ENCODE assay signal across 32 cellular contexts in genomic region chr6:33140556-33140955, GRCh38.
"Had no signal": no experiment of that assay in that cellular context is flagged by ENCODE, and none has a peak within 500 bp of the region (broad histone marks: within the 10 kb centered on the region; RNA-seq: fewer than 3 reads in every experiment).

No MANE protein-coding gene starts in this region.

- ATAC-seq: activated T-cell treated with anti-CD3 and anti-CD28 coated beads, Interleukin-2, amount 50 U/mL, for 72 hours; effector memory CD8-positive, alpha-beta T cell; foreskin keratinocyte; gastrocnemius medialis; heart left ventricle; WTC11 had no signal

- DNase-seq: activated CD4-positive, alpha-beta memory T cell treated with anti-CD3 and anti-CD28 coated beads, Interleukin-2, amount 10 ng/mL, durations not matched to agents 7 days and 5 days; activated CD4-positive, alpha-beta T cell treated with anti-CD3 and anti-CD28 coated beads for 1 hour; activated CD4-positive, alpha-beta T cell treated with anti-CD3 and anti-CD28 coated beads for 4 hours; activated CD4-positive, alpha-beta T cell treated with anti-CD3 and anti-CD28 coated beads, Interleukin-2, amount 10 ng/mL, durations not matched to agents 7 days and 5 days; activated CD4-positive, alpha-beta T cell treated with anti-CD3 and anti-CD28 coated beads, Interleukin-2, amount 50 U/mL, for 4 hours; activated CD8-positive, alpha-beta memory T cell treated with anti-CD3 and anti-CD28 coated beads, Interleukin-2, amount 50 U/mL, for 48 hours; activated gamma-delta T cell; activated naive CD4-positive, alpha-beta T cell; activated naive CD4-positive, alpha-beta T cell treated with anti-CD3 and anti-CD28 coated beads, Interleukin-2, amount 50 U/mL, for 16 hours; activated T-cell treated with anti-CD3 and anti-CD28 coated beads for 4 hours; activated T-cell treated with anti-CD3 and anti-CD28 coated beads, Interleukin-2, amount 50 U/mL, for 24 hours; activated T-cell treated with anti-CD3 and anti-CD28 coated beads, Interleukin-2, amount 50 U/mL, for 72 hours; amniotic stem cell; anterior cingulate cortex; brain microvascular endothelial cell; dorsolateral prefrontal cortex; effector memory CD8-positive, alpha-beta T cell; erythroblast; foreskin keratinocyte; gastrocnemius medialis; glutamatergic neuron; heart left ventricle; T-helper 2 cell had no signal

- H3K27me3 Mint-ChIP-seq: dendritic cell treated with granulocyte-macrophage colony-stimulating factor and Interleukin-4, amounts not matched to agents 40 ng/mL and 50 ng/mL, for 4 days had no signal

- H3K36me3 ChIP-seq: brain microvascular endothelial cell, esophagus muscularis mucosa, gastrocnemius medialis, heart left ventricle had no signal

- H3K27ac ChIP-seq: brain microvascular endothelial cell, coronary artery, dorsolateral prefrontal cortex, esophagus muscularis mucosa, foreskin keratinocyte, gastrocnemius medialis, heart left ventricle, VCaP had no signal

- H3K36me3 Mint-ChIP-seq: activated naive CD8-positive, alpha-beta T cell had no signal

- H3K9me3 ChIP-seq: esophagus muscularis mucosa, gastrocnemius medialis, heart left ventricle had no signal

- H3K4me3 ChIP-seq: coronary artery, dorsolateral prefrontal cortex, esophagus muscularis mucosa, gastrocnemius medialis, heart left ventricle had no signal

- H3K4me3 Mint-ChIP-seq: activated CD4-positive, alpha-beta memory T cell treated with anti-CD3 and anti-CD28 coated beads, Interleukin-2, amount 10 ng/mL, durations not matched to agents 7 days and 5 days; activated CD4-positive, alpha-beta T cell treated with anti-CD3 and anti-CD28 coated beads, Interleukin-2, amount 10 ng/mL, durations not matched to agents 7 days and 5 days; activated naive CD8-positive, alpha-beta T cell; activated T-cell treated with anti-CD3 and anti-CD28 coated beads, Interleukin-2, amount 50 U/mL, for 24 hours; activated T-cell treated with anti-CD3 and anti-CD28 coated beads, Interleukin-2, amount 50 U/mL, for 72 hours; central memory CD8-positive, alpha-beta T cell; dendritic cell treated with granulocyte-macrophage colony-stimulating factor and Interleukin-4, amounts not matched to agents 40 ng/mL and 50 ng/mL, for 4 days; effector memory CD8-positive, alpha-beta T cell; WTC11 had no signal

- H3K27ac Mint-ChIP-seq: activated CD4-positive, alpha-beta memory T cell treated with anti-CD3 and anti-CD28 coated beads, Interleukin-2, amount 10 ng/mL, durations not matched to agents 7 days and 5 days; activated CD4-positive, alpha-beta T cell treated with anti-CD3 and anti-CD28 coated beads, Interleukin-2, amount 10 ng/mL, durations not matched to agents 7 days and 5 days; activated naive CD8-positive, alpha-beta T cell; activated T-cell treated with anti-CD3 and anti-CD28 coated beads, Interleukin-2, amount 50 U/mL, for 24 hours; activated T-cell treated with anti-CD3 and anti-CD28 coated beads, Interleukin-2, amount 50 U/mL, for 72 hours; effector memory CD8-positive, alpha-beta T cell had no signal

- H3K9me3 Mint-ChIP-seq: activated CD4-positive, alpha-beta memory T cell treated with anti-CD3 and anti-CD28 coated beads, Interleukin-2, amount 10 ng/mL, durations not matched to agents 7 days and 5 days; activated CD4-positive, alpha-beta T cell treated with anti-CD3 and anti-CD28 coated beads, Interleukin-2, amount 10 ng/mL, durations not matched to agents 7 days and 5 days; activated T-cell treated with anti-CD3 and anti-CD28 coated beads, Interleukin-2, amount 50 U/mL, for 24 hours; activated T-cell treated with anti-CD3 and anti-CD28 coated beads, Interleukin-2, amount 50 U/mL, for 72 hours; central memory CD8-positive, alpha-beta T cell; dendritic cell treated with granulocyte-macrophage colony-stimulating factor and Interleukin-4, amounts not matched to agents 40 ng/mL and 50 ng/mL, for 4 days; effector memory CD8-positive, alpha-beta T cell had no signal

- H3K4me1 ChIP-seq: esophagus muscularis mucosa, foreskin keratinocyte, gastrocnemius medialis had no signal

- FAIRE-seq: astrocyte, bronchial epithelial cell had no signal
